Comparison of ENCODE assay signal across 1 cellular context in the genomic region with DNA sequence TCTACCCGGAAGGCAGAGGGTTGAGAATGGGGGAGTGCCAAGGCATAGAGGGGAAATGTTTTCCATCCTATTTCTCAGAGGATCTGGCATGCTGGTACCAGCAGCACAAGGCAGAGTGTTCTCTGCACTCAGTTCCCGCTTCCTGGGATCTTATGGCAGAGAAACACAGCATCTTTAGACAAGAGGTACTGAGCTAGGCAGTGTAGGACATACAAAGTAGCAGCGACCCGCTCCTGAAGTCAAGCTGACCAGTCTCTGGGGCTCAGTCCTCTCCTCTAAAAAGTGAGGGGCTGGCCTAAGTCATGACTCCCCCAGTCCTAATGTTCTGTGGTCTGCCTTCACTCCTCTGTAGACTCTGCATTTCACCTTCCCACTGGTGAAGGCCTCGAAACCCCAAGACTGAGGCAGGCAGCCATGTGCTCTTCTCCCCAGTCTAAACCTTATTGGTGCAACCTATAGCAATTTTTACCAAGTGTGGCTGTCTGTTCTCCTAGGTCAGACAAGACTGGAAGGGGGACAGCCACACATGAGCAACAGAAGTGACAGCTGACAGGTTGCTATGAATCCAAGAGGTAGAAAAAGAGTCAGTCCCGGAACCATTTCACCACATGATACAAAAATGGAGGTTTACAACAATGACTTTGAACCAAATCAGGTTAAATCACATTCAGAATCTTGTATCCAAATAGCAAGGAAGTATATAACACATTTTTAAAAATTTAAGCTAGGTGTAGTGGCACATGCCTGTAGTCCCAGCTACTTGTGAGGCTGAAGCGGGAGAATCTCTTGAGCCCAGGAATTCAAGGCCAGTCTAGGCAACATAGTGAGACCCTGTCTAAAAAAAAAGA.
TF ChIP-seq lines count a peak whose summit lies in the region.

No MANE protein-coding gene starts in this region.

TF ChIP-seq in H1, 55 proteins besides CTCF, POLR2A, EP300 and RAD21:
- TF ChIP-seq RBBP5 (IDR thresholded peaks at IDR 0.05; ENCODE audit: borderline replicate concordance, low read depth, low read length), result no peak
- no peak for TF ChIP-seq POU5F1 (IDR thresholded peaks at IDR 0.05; ENCODE audit: low read depth, low read length)
- TF ChIP-seq, protein P1, sequence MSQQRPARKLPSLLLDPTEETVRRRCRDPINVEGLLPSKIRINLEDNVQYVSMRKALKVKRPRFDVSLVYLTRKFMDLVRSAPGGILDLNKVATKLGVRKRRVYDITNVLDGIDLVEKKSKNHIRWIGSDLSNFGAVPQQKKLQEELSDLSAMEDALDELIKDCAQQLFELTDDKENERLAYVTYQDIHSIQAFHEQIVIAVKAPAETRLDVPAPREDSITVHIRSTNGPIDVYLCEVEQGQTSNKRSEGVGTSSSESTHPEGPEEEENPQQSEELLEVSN (IDR thresholded peaks at IDR 0.05), result 0 out of 2 replicates have a peak, but pooled peaks have one; percentile 17
